Comparison of ENCODE assay signal across 1 cellular context in the genomic region with DNA sequence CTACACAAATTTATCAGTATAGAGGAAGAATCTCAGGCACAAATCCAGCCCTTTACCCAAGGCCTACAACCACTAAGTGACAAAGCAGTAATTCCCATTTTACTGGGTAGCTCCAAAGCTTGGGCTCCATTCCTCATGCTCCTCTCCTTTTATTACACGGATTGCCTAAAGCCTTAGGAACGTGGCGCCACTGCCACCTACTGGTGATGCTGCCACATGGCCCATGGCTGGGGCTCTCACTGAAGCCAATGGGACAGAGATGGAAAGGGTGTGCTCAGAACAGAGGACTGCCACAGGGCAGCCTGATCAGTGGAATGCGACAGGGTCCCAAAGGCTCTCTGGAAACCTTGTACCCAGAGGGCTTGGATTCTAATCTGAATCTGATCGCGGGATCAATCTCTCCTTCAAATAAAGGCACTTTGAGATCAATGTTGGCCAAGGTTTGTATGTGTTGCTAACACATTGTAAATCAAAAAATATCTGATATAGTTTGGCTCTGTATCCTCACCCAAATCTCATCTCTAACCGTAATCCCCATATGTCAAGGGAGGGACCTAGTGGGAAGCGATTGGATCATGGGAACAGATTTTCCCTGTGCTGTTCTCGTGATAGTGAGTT.
A peak's percentile ranks its signal among the peaks of the same experiment; 100 is the strongest.
TF ChIP-seq lines count a peak whose summit lies in the region.

No MANE protein-coding gene starts in this region.

TF ChIP-seq in IMR-90, 13 proteins besides CTCF, POLR2A, EP300 and RAD21:
- TF ChIP-seq CEBPB (IDR thresholded peaks at IDR 0.05; ENCODE audit: low read depth, low read length) (peak; percentile 44; the same call in 1 of the 2 replicates), ELK1 (IDR thresholded peaks at IDR 0.05; ENCODE audit: borderline replicate concordance, low read depth, low read length) (no peak), SMC3 (IDR thresholded peaks at IDR 0.05; ENCODE audit: low read depth, low read length) (peak; percentile 88)
